Comparison of ENCODE assay signal across 21 cellular contexts in genomic region chr20:59268827-59269226, GRCh38. TPM values are rescaled to one million over a fixed set of nuclear protein-coding genes. Genes with fewer than 3 reads are reported as not detected.
A peak's percentile ranks its signal among the peaks of the same experiment; 100 is the strongest.
DNase-seq lines count a peak whose midpoint lies in the region; ATAC-seq, FAIRE-seq and TF ChIP-seq lines count a peak whose summit lies in the region.
"Had no signal": no experiment of that assay in that cellular context is flagged by ENCODE, and none has a peak within 500 bp of the region (broad histone marks: within the 10 kb centered on the region; RNA-seq: fewer than 3 reads in every experiment).

No MANE protein-coding gene starts in this region.

- H3K27ac Mint-ChIP-seq in GM23338 (peak overlapping the region; percentile 2; the same call in 1 of the 2 replicates), endodermal cell (no peak overlapping the region)
- no peak overlapping the region for H3K27ac Mint-ChIP-seq in activated CD4-positive, alpha-beta memory T cell treated with anti-CD3 and anti-CD28 coated beads, Interleukin-2, amount 10 ng/mL, durations not matched to agents 7 days and 5 days

- H3K27me3 ChIP-seq in GM23338 (ENCODE audit: insufficient read depth) (no peaks in the 10 kb centered on the region), Karpas-422 (ENCODE audit: low read length) (no peaks in the 10 kb centered on the region), endodermal cell (ENCODE audit: control insufficient read depth, insufficient read depth, low read length, poor library complexity, severe bottlenecking) (peaks cover 20% of the 10 kb centered on the region)

- no peak overlapping the region for H2AFZ ChIP-seq in GM23338
- no peak overlapping the region for H2AFZ ChIP-seq in Karpas-422 (ENCODE audit: low read length)

- FAIRE-seq in GM12891 (lab: Jason Lieb, UNC) (no peak), frontal cortex (lab: Jason Lieb, UNC) (no peak)

- H3K4me1 ChIP-seq in GM23338 (ENCODE audit: insufficient read depth) (peaks cover 19% of the 10 kb centered on the region), Karpas-422 (ENCODE audit: low read length) (peaks cover 32% of the 10 kb centered on the region), endodermal cell (ENCODE audit: control insufficient read depth, insufficient read depth, low read length) (peaks cover 9% of the 10 kb centered on the region)

- peak; percentile 96 for ATAC-seq in GM23338
- ATAC-seq: HCT116 had no signal

- H4K20me1 ChIP-seq in GM23338 (replicated peaks; ENCODE audit: insufficient read depth): no peaks in the 10 kb centered on the region
- no peaks in the 10 kb centered on the region for H4K20me1 ChIP-seq in Karpas-422 (ENCODE audit: insufficient read depth, low read depth, low read length)

- no peaks in the 10 kb centered on the region for H3K36me3 ChIP-seq in GM23338 (ENCODE audit: insufficient read depth)
- no peaks in the 10 kb centered on the region for H3K36me3 ChIP-seq in Karpas-422 (ENCODE audit: insufficient read depth, low read length)
- no peaks in the 10 kb centered on the region for H3K36me3 ChIP-seq in endodermal cell (ENCODE audit: control insufficient read depth, insufficient read depth, low read length)
- H3K36me3 ChIP-seq: BE2C had no signal

- H3K9me3 ChIP-seq in Karpas-422 (ENCODE audit: low read length) (no peaks in the 10 kb centered on the region), endodermal cell (ENCODE audit: control insufficient read depth, low read length) (no peaks in the 10 kb centered on the region)
- H3K9me3 ChIP-seq: BE2C had no signal

- TF ChIP-seq POLR2A in GM12891 (IDR thresholded peaks at IDR 0.05; ENCODE audit: low read depth, low read length): no peak

- peaks cover 4% of the 10 kb centered on the region for H3K27me3 Mint-ChIP-seq in GM23338 (ENCODE audit: insufficient read depth, low read depth, poor library complexity)
- H3K27me3 Mint-ChIP-seq in endodermal cell (ENCODE audit: insufficient read depth): peaks cover 39% of the 10 kb centered on the region
- H3K27me3 Mint-ChIP-seq in activated CD4-positive, alpha-beta memory T cell treated with anti-CD3 and anti-CD28 coated beads, Interleukin-2, amount 10 ng/mL, durations not matched to agents 7 days and 5 days: peaks cover 42% of the 10 kb centered on the region

- H3K27ac ChIP-seq in GM23338 (ENCODE audit: low read depth) (no peak overlapping the region), Karpas-422 (ENCODE audit: low read length) (peak overlapping the region; percentile 32; the same call in 1 of the 2 replicates), endodermal cell (ENCODE audit: low read depth, low read length) (no peak overlapping the region)
- H3K27ac ChIP-seq: RWPE1 had no signal

- no peaks in the 10 kb centered on the region for H3K79me2 ChIP-seq in GM23338 (replicated peaks; ENCODE audit: insufficient read depth)
- no peaks in the 10 kb centered on the region for H3K79me2 ChIP-seq in Karpas-422 (ENCODE audit: low read length)

- H3K9me2 ChIP-seq in GM23338 (ENCODE audit: insufficient read depth): no peaks in the 10 kb centered on the region
- no peaks in the 10 kb centered on the region for H3K9me2 ChIP-seq in Karpas-422 (replicated peaks; ENCODE audit: insufficient read depth, low read length)

- H3K9me3 Mint-ChIP-seq in GM23338 (no peaks in the 10 kb centered on the region), endodermal cell (no peaks in the 10 kb centered on the region)
- no peaks in the 10 kb centered on the region for H3K9me3 Mint-ChIP-seq in activated CD4-positive, alpha-beta memory T cell treated with anti-CD3 and anti-CD28 coated beads, Interleukin-2, amount 10 ng/mL, durations not matched to agents 7 days and 5 days

- H3K9ac ChIP-seq in Karpas-422 (ENCODE audit: low read length) (peak overlapping the region; percentile 14; the same call in 1 of the 2 replicates), endodermal cell (ENCODE audit: extremely low read depth, low read length, poor library complexity, severe bottlenecking) (no peak overlapping the region)

- H3K4me3 Mint-ChIP-seq in GM23338 (peak overlapping the region; percentile 28; the same call in 2 of the 3 replicates), endodermal cell (no peak overlapping the region)
- no peak overlapping the region for H3K4me3 Mint-ChIP-seq in activated CD4-positive, alpha-beta memory T cell treated with anti-CD3 and anti-CD28 coated beads, Interleukin-2, amount 10 ng/mL, durations not matched to agents 7 days and 5 days

- H3K4me3 ChIP-seq in GM23338: no peak overlapping the region
- H3K4me3 ChIP-seq in Karpas-422 (ENCODE audit: low read length): peak overlapping the region; percentile 33
- H3K4me3 ChIP-seq in endodermal cell (ENCODE audit: low read length): no peak overlapping the region

- no peaks in the 10 kb centered on the region for H3F3A ChIP-seq in GM23338 (replicated peaks; ENCODE audit: low read depth)

- H3K36me3 Mint-ChIP-seq in GM23338 (ENCODE audit: low read depth) (no peaks in the 10 kb centered on the region), endodermal cell (ENCODE audit: low read depth) (no peaks in the 10 kb centered on the region)
- no peaks in the 10 kb centered on the region for H3K36me3 Mint-ChIP-seq in activated CD4-positive, alpha-beta memory T cell treated with anti-CD3 and anti-CD28 coated beads, Interleukin-2, amount 10 ng/mL, durations not matched to agents 7 days and 5 days (ENCODE audit: low read depth)

- H3K4me1 Mint-ChIP-seq in GM23338: peaks cover 23% of the 10 kb centered on the region
- peaks cover 17% of the 10 kb centered on the region for H3K4me1 Mint-ChIP-seq in endodermal cell
- H3K4me1 Mint-ChIP-seq in activated CD4-positive, alpha-beta memory T cell treated with anti-CD3 and anti-CD28 coated beads, Interleukin-2, amount 10 ng/mL, durations not matched to agents 7 days and 5 days: peaks cover 23% of the 10 kb centered on the region

- H3K4me2 ChIP-seq in GM23338 (peak overlapping the region; percentile 36), Karpas-422 (ENCODE audit: low read depth, low read length, poor library complexity, severe bottlenecking) (peak overlapping the region; percentile 63)

- peak; percentile 25 for DNase-seq in GM23338 (ENCODE audit: low spot score)
- no peak for DNase-seq in Karpas-422
- DNase-seq in endodermal cell: peak; percentile 72
- peak; percentile 35 for DNase-seq in left kidney (ENCODE audit: low read depth, low spot score)
- no peak for DNase-seq in activated CD4-positive, alpha-beta memory T cell treated with anti-CD3 and anti-CD28 coated beads, Interleukin-2, amount 10 ng/mL, durations not matched to agents 7 days and 5 days
- no peak for DNase-seq in GM12891 (ENCODE audit: insufficient read length, low spot score)
- no peak for DNase-seq in Kasumi-1 (lab: John Stamatoyannopoulos, UW)
- DNase-seq in frontal cortex (ENCODE audit: low spot score in 2 of 2): no peak
- DNase-seq: BE2C; DMS 273 treated with DMSO at 0.1 percent for 48 hours; NCI-H1092 treated with DMSO at 0.1 percent for 48 hours; NCI-H187 treated with DMSO at 0.1 percent for 48 hours; NCI-H2171 treated with DMSO at 0.1 percent for 48 hours; NCI-H510A treated with DMSO at 0.1 percent for 48 hours; NK-92 treated with Interleukin-12 subunit alpha and Interleukin-12 subunit beta, amount 100 ng/mL, for 24 hours had no signal

- WGBS in endodermal cell (ENCODE audit: insufficient coverage in 1 of 2, insufficient read length in 1 of 2), 2 experiments: 14 to 24% methylated on average over 1 to 3 of the region's 3 CpGs

- POLR2A ChIA-PET in activated CD4-positive, alpha-beta memory T cell treated with anti-CD3 and anti-CD28 coated beads, Interleukin-2, amount 10 ng/mL, durations not matched to agents 7 days and 5 days (lab: Charles Lee): no interaction called here

- no peak for TF ChIP-seq CTCF in GM23338 (conservative IDR thresholded peaks at IDR 0.05; ENCODE audit: low read depth in 2 of 2)
- TF ChIP-seq CTCF in endodermal cell (conservative IDR thresholded peaks at IDR 0.05): no peak

- CTCF ChIA-PET in activated CD4-positive, alpha-beta memory T cell treated with anti-CD3 and anti-CD28 coated beads, Interleukin-2, amount 10 ng/mL, durations not matched to agents 7 days and 5 days (lab: Charles Lee): interaction anchor here (1.2 kb wide), 1 partner anchor 16 kb away, joined by 3 read pairs; no protein-coding TSS in a partner anchor

TF ChIP-seq in GM23338, 12 proteins besides CTCF, POLR2A, EP300 and RAD21 (continues in another document):
- no peak for TF ChIP-seq EZH2 (IDR thresholded peaks at IDR 0.05; ENCODE audit: low read depth, unreplicated experiment)
- no peak for TF ChIP-seq EZH2phosphoT487 (IDR thresholded peaks at IDR 0.05; ENCODE audit: unreplicated experiment)
- TF ChIP-seq POLR2AphosphoS5 (IDR thresholded peaks at IDR 0.05; ENCODE audit: low read depth): no peak
- TF ChIP-seq ZNF331 (CRISPR knock-in tag; IDR thresholded peaks at IDR 0.05; ENCODE audit: low read depth): no peak
- TF ChIP-seq JUNB (IDR thresholded peaks at IDR 0.05; ENCODE audit: unreplicated experiment): no peak
- peak; percentile 46; the same call in 1 of the 2 replicates for TF ChIP-seq NANOG (IDR thresholded peaks at IDR 0.05; ENCODE audit: borderline replicate concordance)
- no peak for TF ChIP-seq STAT1 (IDR thresholded peaks at IDR 0.05; ENCODE audit: unreplicated experiment)
- TF ChIP-seq ZNF114 (CRISPR knock-in tag; IDR thresholded peaks at IDR 0.05): 0 out of 2 replicates have a peak, but pooled peaks have one; percentile 24

TF ChIP-seq in GM12891, 5 proteins besides CTCF, POLR2A, EP300 and RAD21:
- TF ChIP-seq SPI1 (IDR thresholded peaks at IDR 0.05; ENCODE audit: low read depth, low read length): no peak
- no peak for TF ChIP-seq TAF1 (IDR thresholded peaks at IDR 0.05; ENCODE audit: low read depth, low read length)
- no peak for TF ChIP-seq POLR2AphosphoS5 (IDR thresholded peaks at IDR 0.05; ENCODE audit: low read depth, low read length)
- TF ChIP-seq POU2F2 (IDR thresholded peaks at IDR 0.05; ENCODE audit: low read depth, low read length): no peak
- TF ChIP-seq PAX5 (IDR thresholded peaks at IDR 0.05; ENCODE audit: insufficient read depth, low read length, severe bottlenecking): no peak

RNA-seq across cellular contexts. Expression of gene EDN3, which starts 31.6 kb away (rescaled TPM):
- 0.17 and 1.2 TPM in 2 replicates for total RNA-seq in GM23338 (2014; rRNA removed; shearing (Covaris generic))
- 0.12 and 0.13 TPM in 2 replicates for polyA plus RNA-seq in GM23338 (2016; fragmentation: Nextera tagmentation; extraction: Ambion mirVana)
- not detected in 2 replicates for total RNA-seq in Karpas-422 (2014; rRNA removed; shearing (Covaris generic); ENCODE audit: low replicate concordance)
- total RNA-seq in endodermal cell (not detected), frontal cortex (0.82 TPM)
- 0.68 TPM for polyA plus RNA-seq in endodermal cell (2013, experiment 1 of 2)
- polyA plus RNA-seq in endodermal cell (2013, experiment 2 of 2): 0.87 TPM
- total RNA-seq in activated CD4-positive, alpha-beta memory T cell treated with anti-CD3 and anti-CD28 coated beads, Interleukin-2, amount 10 ng/mL, durations not matched to agents 7 days and 5 days: under 1 TPM; 0.25 to 0.35 TPM
- not detected for polyA plus RNA-seq in GM12891 (2012; ENCODE audit: low read depth, missing spikeins)
- total RNA-seq: HT-29, M059J, SK-MEL-5 had no signal
- polyA plus RNA-seq: AG04450 had no signal

Comparison
In these comparisons a context has a peak if more than half of its experiments do, and no peak if none do; other contexts are left out.
1. DNase-seq: peak in GM23338 (single experiment), endodermal cell (single experiment) and left kidney (single experiment); none in Karpas-422 (single experiment), activated CD4-positive, alpha-beta memory T cell treated with anti-CD3 and anti-CD28 coated beads, Interleukin-2, amount 10 ng/mL, durations not matched to agents 7 days and 5 days (single experiment), GM12891 (single experiment), Kasumi-1 (0 of 2) and frontal cortex (0 of 2).